15 cellular contexts compared by ENCODE assay signal in genomic region chr3:87268646-87269211, GRCh38. TPM values are rescaled to one million over a fixed set of nuclear protein-coding genes. Genes with fewer than 3 reads are reported as not detected.
DNase-seq lines count a peak whose midpoint lies in the region; ATAC-seq and TF ChIP-seq lines count a peak whose summit lies in the region.
"Had no signal": no experiment of that assay in that cellular context is flagged by ENCODE, and none has a peak within 500 bp of the region (broad histone marks: within the 10 kb centered on the region; RNA-seq: fewer than 3 reads in every experiment).

No MANE protein-coding gene starts in this region.

- H3K23ac ChIP-seq in mesenchymal stem cell (ENCODE audit: low read length in 2 of 2) = no peak overlapping the region

- H3K9ac ChIP-seq in mesenchymal stem cell (ENCODE audit: low read length) = no peak overlapping the region
- H3K9ac ChIP-seq in MM.1S (ENCODE audit: low read length) = no peak overlapping the region

- no peaks in the 10 kb centered on the region for H4K20me1 ChIP-seq in MM.1S (ENCODE audit: insufficient read depth, low read length)

- H3K36me3 ChIP-seq in mesenchymal stem cell (ENCODE audit: control insufficient read depth in 1 of 2, insufficient read depth in 2 of 2, low read depth in 1 of 2, low read length in 2 of 2) = no peaks in the 10 kb centered on the region
- H3K36me3 ChIP-seq in CD8-positive, alpha-beta memory T cell (ENCODE audit: insufficient read depth, low read length) = no peaks in the 10 kb centered on the region
- H3K36me3 ChIP-seq in MM.1S (replicated peaks; ENCODE audit: insufficient read depth, low read length) = no peaks in the 10 kb centered on the region

- H3K4me1 ChIP-seq in mesenchymal stem cell (ENCODE audit: control insufficient read depth, insufficient read depth, low read depth, low read length) = peaks cover 1% of the 10 kb centered on the region
- no peaks in the 10 kb centered on the region for H3K4me1 ChIP-seq in CD8-positive, alpha-beta memory T cell (ENCODE audit: insufficient read depth, low read length)
- H3K4me1 ChIP-seq in MM.1S (ENCODE audit: low read length) = no peaks in the 10 kb centered on the region

- H3K9me3 ChIP-seq in mesenchymal stem cell (ENCODE audit: control insufficient read depth, low read length) (no peaks in the 10 kb centered on the region), MM.1S (replicated peaks; ENCODE audit: insufficient read depth, low read length) (no peaks in the 10 kb centered on the region)
- H3K9me3 ChIP-seq in CD8-positive, alpha-beta memory T cell (ENCODE audit: low read length) = no peaks in the 10 kb centered on the region

- CTCF ChIA-PET in CD8-positive, alpha-beta memory T cell (lab: Charles Lee) = no interaction called here

- H3K4me3 ChIP-seq in mesenchymal stem cell (ENCODE audit: insufficient read depth in 1 of 2, low read depth in 1 of 2, low read length in 2 of 2) = no peak overlapping the region
- no peak overlapping the region for H3K4me3 ChIP-seq in CD8-positive, alpha-beta memory T cell (ENCODE audit: low read length)
- no peak overlapping the region for H3K4me3 ChIP-seq in MM.1S (ENCODE audit: low read length)
- H3K4me3 ChIP-seq: PC-9, smooth muscle cell had no signal

- H2BK120ac ChIP-seq in mesenchymal stem cell (ENCODE audit: low read depth, low read length) = no peak overlapping the region

- no peak overlapping the region for H4K91ac ChIP-seq in mesenchymal stem cell (ENCODE audit: low read length)

- H2BK5ac ChIP-seq in mesenchymal stem cell (ENCODE audit: low read depth, low read length, poor library complexity, severe bottlenecking) = no peak overlapping the region

- 63% methylated on average over 3 of the region's 4 CpGs for WGBS in mesenchymal stem cell

- H2BK12ac ChIP-seq in mesenchymal stem cell (ENCODE audit: low read length in 2 of 2) = no peak overlapping the region

- no peaks in the 10 kb centered on the region for H3K36me3 Mint-ChIP-seq in stimulated activated naive CD8-positive, alpha-beta T cell treated with anti-CD3 and anti-CD28 coated beads, Interleukin-15, Interleukin-2, amounts not matched to agents 100 ng/mL and 50 ng/mL, for 24 hours (ENCODE audit: low read depth)
- no peaks in the 10 kb centered on the region for H3K36me3 Mint-ChIP-seq in CD8-positive, alpha-beta memory T cell
- H3K36me3 Mint-ChIP-seq: memory B cell had no signal

- POLR2A ChIA-PET in CD8-positive, alpha-beta memory T cell (lab: Charles Lee) = no interaction called here

- H3K27me3 Mint-ChIP-seq in stimulated activated naive CD8-positive, alpha-beta T cell treated with anti-CD3 and anti-CD28 coated beads, Interleukin-15, Interleukin-2, amounts not matched to agents 100 ng/mL and 50 ng/mL, for 24 hours = no peaks in the 10 kb centered on the region
- no peaks in the 10 kb centered on the region for H3K27me3 Mint-ChIP-seq in stimulated activated naive CD8-positive, alpha-beta T cell treated with anti-CD3 and anti-CD28 coated beads, Interleukin-15, amount 100 ng/mL, for 72 hours
- peaks cover 0 to 5% of the 10 kb centered on the region in 2 donors for H3K27me3 Mint-ChIP-seq in CD8-positive, alpha-beta memory T cell

- no peak for DNase-seq in stimulated activated naive CD8-positive, alpha-beta T cell treated with anti-CD3 and anti-CD28 coated beads, Interleukin-15, Interleukin-2, amounts not matched to agents 100 U/mL and 50 U/mL, for 24 hours
- DNase-seq in NCI-H2107 (lab: John Stamatoyannopoulos, UW) (peak; percentile 31), brain pericyte (ENCODE audit: low read depth, low spot score) (peak; percentile 47), mesenchymal stem cell (no peak), MM.1S (no peak)
- DNase-seq in stimulated activated naive CD8-positive, alpha-beta T cell treated with anti-CD3 and anti-CD28 coated beads, Interleukin-15, amount 100 ng/mL, for 72 hours = no peak
- no peak for DNase-seq in CD8-positive, alpha-beta memory T cell
- DNase-seq: activated T-cell treated with anti-CD3 and anti-CD28 coated beads, Interleukin-2, amount 50 U/mL, for 24 hours; occipital lobe; PC-9; SW 1271 had no signal

- no peak overlapping the region for H2AK5ac ChIP-seq in mesenchymal stem cell (ENCODE audit: low read length, severe bottlenecking)

- no peak overlapping the region for H3K14ac ChIP-seq in mesenchymal stem cell (ENCODE audit: low read length in 2 of 2)

- H3K27ac ChIP-seq in mesenchymal stem cell (ENCODE audit: low read length, poor library complexity, severe bottlenecking) = no peak overlapping the region
- no peak overlapping the region for H3K27ac ChIP-seq in CD8-positive, alpha-beta memory T cell (ENCODE audit: low read depth, low read length)
- H3K27ac ChIP-seq in MM.1S (ENCODE audit: low read length) = no peak overlapping the region
- H3K27ac ChIP-seq: C4-2B, PC-9 had no signal

- H3K9me3 Mint-ChIP-seq in stimulated activated naive CD8-positive, alpha-beta T cell treated with anti-CD3 and anti-CD28 coated beads, Interleukin-15, Interleukin-2, amounts not matched to agents 100 ng/mL and 50 ng/mL, for 24 hours = no peaks in the 10 kb centered on the region
- no peaks in the 10 kb centered on the region for H3K9me3 Mint-ChIP-seq in stimulated activated naive CD8-positive, alpha-beta T cell treated with anti-CD3 and anti-CD28 coated beads, Interleukin-15, amount 100 ng/mL, for 72 hours
- no peaks in the 10 kb centered on the region for H3K9me3 Mint-ChIP-seq in CD8-positive, alpha-beta memory T cell
- H3K9me3 Mint-ChIP-seq: activated T-cell treated with anti-CD3 and anti-CD28 coated beads, Interleukin-2, amount 50 U/mL, for 24 hours; memory B cell had no signal

- no peaks in the 10 kb centered on the region for H3K79me2 ChIP-seq in MM.1S (ENCODE audit: low read length)

- no peak overlapping the region for H3K18ac ChIP-seq in mesenchymal stem cell (ENCODE audit: low read depth in 1 of 2, low read length in 2 of 2)

- H3F3A ChIP-seq in MM.1S (ENCODE audit: insufficient read depth, low read length) = no peaks in the 10 kb centered on the region

- peak overlapping the region; percentile 26 for H3K27ac Mint-ChIP-seq in stimulated activated naive CD8-positive, alpha-beta T cell treated with anti-CD3 and anti-CD28 coated beads, Interleukin-15, Interleukin-2, amounts not matched to agents 100 ng/mL and 50 ng/mL, for 24 hours
- H3K27ac Mint-ChIP-seq in stimulated activated naive CD8-positive, alpha-beta T cell treated with anti-CD3 and anti-CD28 coated beads, Interleukin-15, amount 100 ng/mL, for 72 hours = no peak overlapping the region
- no peak overlapping the region for H3K27ac Mint-ChIP-seq in CD8-positive, alpha-beta memory T cell
- H3K27ac Mint-ChIP-seq: activated T-cell treated with anti-CD3 and anti-CD28 coated beads, Interleukin-2, amount 50 U/mL, for 24 hours; memory B cell had no signal

- no peak overlapping the region for H4K8ac ChIP-seq in mesenchymal stem cell (ENCODE audit: low read length)

- no peaks in the 10 kb centered on the region for H3K9me2 ChIP-seq in MM.1S (replicated peaks; ENCODE audit: insufficient read depth, low read length)

- no peak overlapping the region for H3K4me3 Mint-ChIP-seq in stimulated activated naive CD8-positive, alpha-beta T cell treated with anti-CD3 and anti-CD28 coated beads, Interleukin-15, Interleukin-2, amounts not matched to agents 100 ng/mL and 50 ng/mL, for 24 hours
- H3K4me3 Mint-ChIP-seq in stimulated activated naive CD8-positive, alpha-beta T cell treated with anti-CD3 and anti-CD28 coated beads, Interleukin-15, amount 100 ng/mL, for 72 hours = no peak overlapping the region
- H3K4me3 Mint-ChIP-seq in CD8-positive, alpha-beta memory T cell = no peak overlapping the region
- H3K4me3 Mint-ChIP-seq: activated T-cell treated with anti-CD3 and anti-CD28 coated beads, Interleukin-2, amount 50 U/mL, for 24 hours; memory B cell had no signal

- no peak for TF ChIP-seq CTCF in MM.1S (IDR thresholded peaks at IDR 0.05; ENCODE audit: low read length)

- H3K27me3 ChIP-seq in mesenchymal stem cell (ENCODE audit: control insufficient read depth in 1 of 2, insufficient read depth in 1 of 2, low read length in 2 of 2) (no peaks in the 10 kb centered on the region), MM.1S (replicated peaks; ENCODE audit: insufficient read depth, low read length) (no peaks in the 10 kb centered on the region)
- no peaks in the 10 kb centered on the region for H3K27me3 ChIP-seq in CD8-positive, alpha-beta memory T cell (ENCODE audit: insufficient read depth, low read length, poor library complexity, severe bottlenecking)

- no peak overlapping the region for H2BK15ac ChIP-seq in mesenchymal stem cell (ENCODE audit: low read depth, poor library complexity, severe bottlenecking)

- H3K4me2 ChIP-seq in mesenchymal stem cell (ENCODE audit: low read length, poor library complexity, severe bottlenecking) (no peak overlapping the region), MM.1S (ENCODE audit: low read depth, low read length) (no peak overlapping the region)
- H3K4me2 ChIP-seq: PC-9, smooth muscle cell had no signal

- ATAC-seq in stimulated activated naive CD8-positive, alpha-beta T cell treated with anti-CD3 and anti-CD28 coated beads, Interleukin-15, Interleukin-2, amounts not matched to agents 100 U/mL and 50 U/mL, for 24 hours = no peak
- ATAC-seq in stimulated activated naive CD8-positive, alpha-beta T cell treated with anti-CD3 and anti-CD28 coated beads, Interleukin-15, amount 100 ng/mL, for 72 hours = peak; percentile 31

- peaks cover 30% of the 10 kb centered on the region for H3K4me1 Mint-ChIP-seq in stimulated activated naive CD8-positive, alpha-beta T cell treated with anti-CD3 and anti-CD28 coated beads, Interleukin-15, Interleukin-2, amounts not matched to agents 100 ng/mL and 50 ng/mL, for 24 hours (ENCODE audit: low read depth)
- H3K4me1 Mint-ChIP-seq in stimulated activated naive CD8-positive, alpha-beta T cell treated with anti-CD3 and anti-CD28 coated beads, Interleukin-15, amount 100 ng/mL, for 72 hours = peaks cover 42% of the 10 kb centered on the region
- H3K4me1 Mint-ChIP-seq in CD8-positive, alpha-beta memory T cell = peaks cover 7 to 13% (median 13%) of the 10 kb centered on the region in 3 donors

- no peak overlapping the region for H3K4ac ChIP-seq in mesenchymal stem cell (ENCODE audit: low read depth in 1 of 2, low read length in 2 of 2)

- H3K79me1 ChIP-seq in mesenchymal stem cell (replicated peaks; ENCODE audit: low read length, poor library complexity, severe bottlenecking) = no peaks in the 10 kb centered on the region

- H2AFZ ChIP-seq in mesenchymal stem cell (ENCODE audit: low read depth, low read length) (no peak overlapping the region), MM.1S (ENCODE audit: low read length) (no peak overlapping the region)
- H2AFZ ChIP-seq: PC-9 had no signal

RNA-seq across cellular contexts. Expression of gene POU1F1, which starts 7.7 kb away (rescaled TPM):
- polyA plus RNA-seq in mesenchymal stem cell (2013, experiment 1 of 2) = not detected
- polyA plus RNA-seq in mesenchymal stem cell (2013, experiment 2 of 2) = not detected
- total RNA-seq in CD8-positive, alpha-beta memory T cell = not detected
- polyA plus RNA-seq in CD8-positive, alpha-beta memory T cell = not detected
- total RNA-seq: occipital lobe, PC-9, smooth muscle cell had no signal
- polyA plus RNA-seq: smooth muscle cell had no signal

RNA-seq across cellular contexts. Expression of gene CHMP2B, which starts 41.6 kb away (rescaled TPM):
- 45.3 TPM for polyA plus RNA-seq in mesenchymal stem cell (2013, experiment 1 of 2)
- 45.2 TPM for polyA plus RNA-seq in mesenchymal stem cell (2013, experiment 2 of 2)
- 10 to 100 TPM; 31.2 to 33.9 TPM for total RNA-seq in CD8-positive, alpha-beta memory T cell
- 55.6 TPM for polyA plus RNA-seq in CD8-positive, alpha-beta memory T cell

Comparison
In these comparisons a context has a peak if more than half of its experiments do, and no peak if none do; other contexts are left out.
1. DNase-seq: peak in NCI-H2107 (single experiment) and brain pericyte (single experiment); none in stimulated activated naive CD8-positive, alpha-beta T cell treated with anti-CD3 and anti-CD28 coated beads, Interleukin-15, Interleukin-2, amounts not matched to agents 100 U/mL and 50 U/mL, for 24 hours (single experiment), stimulated activated naive CD8-positive, alpha-beta T cell treated with anti-CD3 and anti-CD28 coated beads, Interleukin-15, amount 100 ng/mL, for 72 hours (0 of 2), mesenchymal stem cell (single experiment), CD8-positive, alpha-beta memory T cell (0 of 5) and MM.1S (single experiment).